ENCODE assay signal across 1 cellular context in genomic region chr11:77734890-77735289, GRCh38.
TF ChIP-seq lines count a peak whose summit lies in the region.

No MANE protein-coding gene starts in this region.

TF ChIP-seq in SK-N-SH treated with all-trans-retinoic acid at 6 μM for 48 hours, 23 proteins besides CTCF, POLR2A, EP300 and RAD21 (continued from another document):
- no peak for TF ChIP-seq TOX (CRISPR knock-in tag; IDR thresholded peaks at IDR 0.05; ENCODE audit: borderline replicate concordance)
- TF ChIP-seq ESRRG (CRISPR knock-in tag; IDR thresholded peaks at IDR 0.05): no peak
- no peak for TF ChIP-seq ZNF8 (CRISPR knock-in tag; IDR thresholded peaks at IDR 0.05)
- TF ChIP-seq, protein P1, sequence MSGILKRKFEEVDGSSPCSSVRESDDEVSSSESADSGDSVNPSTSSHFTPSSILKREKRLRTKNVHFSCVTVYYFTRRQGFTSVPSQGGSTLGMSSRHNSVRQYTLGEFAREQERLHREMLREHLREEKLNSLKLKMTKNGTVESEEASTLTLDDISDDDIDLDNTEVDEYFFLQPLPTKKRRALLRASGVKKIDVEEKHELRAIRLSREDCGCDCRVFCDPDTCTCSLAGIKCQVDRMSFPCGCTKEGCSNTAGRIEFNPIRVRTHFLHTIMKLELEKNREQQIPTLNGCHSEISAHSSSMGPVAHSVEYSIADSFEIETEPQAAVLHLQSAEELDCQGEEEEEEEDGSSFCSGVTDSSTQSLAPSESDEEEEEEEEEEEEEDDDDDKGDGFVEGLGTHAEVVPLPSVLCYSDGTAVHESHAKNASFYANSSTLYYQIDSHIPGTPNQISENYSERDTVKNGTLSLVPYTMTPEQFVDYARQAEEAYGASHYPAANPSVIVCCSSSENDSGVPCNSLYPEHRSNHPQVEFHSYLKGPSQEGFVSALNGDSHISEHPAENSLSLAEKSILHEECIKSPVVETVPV (CRISPR knock-in tag; IDR thresholded peaks at IDR 0.05): no peak
- TF ChIP-seq, protein P2, sequence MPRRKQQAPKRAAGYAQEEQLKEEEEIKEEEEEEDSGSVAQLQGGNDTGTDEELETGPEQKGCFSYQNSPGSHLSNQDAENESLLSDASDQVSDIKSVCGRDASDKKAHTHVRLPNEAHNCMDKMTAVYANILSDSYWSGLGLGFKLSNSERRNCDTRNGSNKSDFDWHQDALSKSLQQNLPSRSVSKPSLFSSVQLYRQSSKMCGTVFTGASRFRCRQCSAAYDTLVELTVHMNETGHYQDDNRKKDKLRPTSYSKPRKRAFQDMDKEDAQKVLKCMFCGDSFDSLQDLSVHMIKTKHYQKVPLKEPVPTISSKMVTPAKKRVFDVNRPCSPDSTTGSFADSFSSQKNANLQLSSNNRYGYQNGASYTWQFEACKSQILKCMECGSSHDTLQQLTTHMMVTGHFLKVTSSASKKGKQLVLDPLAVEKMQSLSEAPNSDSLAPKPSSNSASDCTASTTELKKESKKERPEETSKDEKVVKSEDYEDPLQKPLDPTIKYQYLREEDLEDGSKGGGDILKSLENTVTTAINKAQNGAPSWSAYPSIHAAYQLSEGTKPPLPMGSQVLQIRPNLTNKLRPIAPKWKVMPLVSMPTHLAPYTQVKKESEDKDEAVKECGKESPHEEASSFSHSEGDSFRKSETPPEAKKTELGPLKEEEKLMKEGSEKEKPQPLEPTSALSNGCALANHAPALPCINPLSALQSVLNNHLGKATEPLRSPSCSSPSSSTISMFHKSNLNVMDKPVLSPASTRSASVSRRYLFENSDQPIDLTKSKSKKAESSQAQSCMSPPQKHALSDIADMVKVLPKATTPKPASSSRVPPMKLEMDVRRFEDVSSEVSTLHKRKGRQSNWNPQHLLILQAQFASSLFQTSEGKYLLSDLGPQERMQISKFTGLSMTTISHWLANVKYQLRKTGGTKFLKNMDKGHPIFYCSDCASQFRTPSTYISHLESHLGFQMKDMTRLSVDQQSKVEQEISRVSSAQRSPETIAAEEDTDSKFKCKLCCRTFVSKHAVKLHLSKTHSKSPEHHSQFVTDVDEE (CRISPR knock-in tag; IDR thresholded peaks at IDR 0.05): no peak
